In genomic region chr22:46122511-46122971, GRCh38 we compare ENCODE assay signal across 8 cellular contexts.
A peak's percentile ranks its signal among the peaks of the same experiment; 100 is the strongest.
DNase-seq lines count a peak whose midpoint lies in the region; ATAC-seq and TF ChIP-seq lines count a peak whose summit lies in the region.

No MANE protein-coding gene starts in this region.

- H3K9me3 Mint-ChIP-seq in nephron, result no peaks in the 10 kb centered on the region

- ATAC-seq in HG02885 (IDR thresholded peaks at IDR 0.05; ENCODE audit: poor library complexity, unreplicated experiment), result no peak

- peaks cover 4% of the 10 kb centered on the region for H3K27me3 Mint-ChIP-seq in nephron (ENCODE audit: low read depth)

- TF ChIP-seq CTCF in nephron (IDR thresholded peaks at IDR 0.05; ENCODE audit: unreplicated experiment in 3 of 3), result peak; percentile 93 to 96 (median 93)

- DNase-seq in NCI-H1694 treated with DMSO at 0.1 percent for 48 hours (lab: John Stamatoyannopoulos, UW), result peak; percentile 38
- DNase-seq in NCI-H1694 (lab: John Stamatoyannopoulos, UW), result no peak
- DNase-seq in NOMO-1 treated with DMSO at 0.1 percent for 48 hours (lab: John Stamatoyannopoulos, UW; ENCODE audit: unreplicated experiment), result peak; percentile 31
- DNase-seq in activated T-cell treated with anti-CD3 and anti-CD28 coated beads for 4 hours, result peak; percentile 67
- DNase-seq in erythroblast (lab: John Stamatoyannopoulos, UW), result peak; percentile 69 to 84
- peak; percentile 15 to 64 (median 56) for DNase-seq in stimulated activated naive CD4-positive, alpha-beta T cell (lab: John Stamatoyannopoulos, UW)

- H3K4me1 Mint-ChIP-seq in nephron, result peaks cover 5% of the 10 kb centered on the region

- H3K4me3 Mint-ChIP-seq in nephron, result no peak overlapping the region

- no peak for TF ChIP-seq POLR2A in erythroblast (IDR thresholded peaks at IDR 0.05; ENCODE audit: low read length)

- no peaks in the 10 kb centered on the region for H3K36me3 Mint-ChIP-seq in nephron (ENCODE audit: low read depth)

- H3K27ac Mint-ChIP-seq in nephron, result no peak overlapping the region
